Comparison of ENCODE assay signal across 21 cellular contexts in genomic region chr15:99956820-99957641, GRCh38.
DNase-seq lines count a peak whose midpoint lies in the region; ATAC-seq and TF ChIP-seq lines count a peak whose summit lies in the region.
"Had no signal": no experiment of that assay in that cellular context is flagged by ENCODE, and none has a peak within 500 bp of the region (broad histone marks: within the 10 kb centered on the region; RNA-seq: fewer than 3 reads in every experiment).

No MANE protein-coding gene starts in this region.

- TF ChIP-seq POLR2A in spleen (IDR thresholded peaks at IDR 0.05) (no peak), transverse colon (IDR thresholded peaks at IDR 0.05) (no peak)

- no peak for TF ChIP-seq EP300 in transverse colon (IDR thresholded peaks at IDR 0.05; ENCODE audit: low read depth)

- H3K27ac ChIP-seq in spleen (no peak overlapping the region), transverse colon (no peak overlapping the region)
- H3K27ac ChIP-seq: 22Rv1, upper lobe of right lung had no signal

- peak; percentile 3 for DNase-seq in activated CD4-positive, alpha-beta T cell treated with anti-CD3 and anti-CD28 coated beads for 1 hour
- DNase-seq in activated CD4-positive, alpha-beta T cell treated with anti-CD3 and anti-CD28 coated beads, Interleukin-2, amount 10 ng/mL, durations not matched to agents 24 days and 14 days: no peak
- DNase-seq in activated CD8-positive, alpha-beta memory T cell treated with anti-CD3 and anti-CD28 coated beads, Interleukin-2, amount 50 U/mL, for 4 hours: peak; percentile 3
- peak; percentile 31 for DNase-seq in left lobe of liver (ENCODE audit: low spot score)
- DNase-seq in spleen: peak; percentile 50
- DNase-seq in transverse colon: no peak
- no peak for DNase-seq in omental fat pad (ENCODE audit: low spot score)
- DNase-seq: activated CD4-positive, alpha-beta T cell treated with anti-CD3 and anti-CD28 coated beads, Interleukin-2, amount 50 U/mL, for 1 hour; activated naive CD4-positive, alpha-beta T cell treated with anti-CD3 and anti-CD28 coated beads, Interleukin-2, amount 50 U/mL, for 16 hours; left ventricle myocardium superior; NCI-H1092; NCI-H1694 treated with DMSO at 0.1 percent for 48 hours; stimulated activated naive B cell treated with anti-CD40 and anti-IgM and Interleukin-4, amounts not matched to agents 10 μg/mL and 1 μg/mL and 100 μg/mL, for 72 hours; substantia nigra; T-cell; upper lobe of right lung had no signal

- no peaks in the 10 kb centered on the region for H3K36me3 ChIP-seq in spleen
- H3K36me3 ChIP-seq in transverse colon: no peaks in the 10 kb centered on the region
- H3K36me3 ChIP-seq: upper lobe of right lung had no signal

- in situ Hi-C loops in transverse colon (cut with MboI; ENCODE audit: low pct_ligation_motif_present in 1 of 4, low pct_unique_long_range_greater_than_20kb in 1 of 4, low sequenced_read_pairs in 3 of 4): loop anchor here in 1 of 4 donors (10.0 kb wide), 1 partner anchor 368 kb away; no protein-coding TSS in a partner anchor

- no peak overlapping the region for H3K4me3 ChIP-seq in spleen
- H3K4me3 ChIP-seq in transverse colon: no peak overlapping the region
- H3K4me3 ChIP-seq: upper lobe of right lung had no signal

- H3K4me3 Mint-ChIP-seq in activated CD4-positive, alpha-beta T cell treated with anti-CD3 and anti-CD28 coated beads, Interleukin-2, amount 10 ng/mL, durations not matched to agents 24 days and 14 days: no peak overlapping the region
- H3K4me3 Mint-ChIP-seq: brain; CD14-positive monocyte; mesothelial cell of epicardium; stimulated activated naive B cell treated with anti-CD40 and anti-IgM and Interleukin-4, amounts not matched to agents 10 μg/mL and 1 μg/mL and 100 μg/mL, for 72 hours had no signal

- no peaks in the 10 kb centered on the region for H3K9me3 Mint-ChIP-seq in activated CD4-positive, alpha-beta T cell treated with anti-CD3 and anti-CD28 coated beads, Interleukin-2, amount 10 ng/mL, durations not matched to agents 24 days and 14 days
- H3K9me3 Mint-ChIP-seq: mesothelial cell of epicardium, T-cell had no signal

- ATAC-seq in left lobe of liver: no peak
- ATAC-seq in omental fat pad (ENCODE audit: low FRiP score): no peak
- ATAC-seq in HG02678 (IDR thresholded peaks at IDR 0.05; ENCODE audit: unreplicated experiment): no peak
- ATAC-seq: left ventricle myocardium superior; stimulated activated naive B cell treated with anti-CD40 and anti-IgM and Interleukin-4, amounts not matched to agents 10 μg/mL and 1 μg/mL and 100 μg/mL, for 72 hours; T-cell; upper lobe of right lung had no signal

- intact Hi-C loops in activated CD4-positive, alpha-beta T cell treated with anti-CD3 and anti-CD28 coated beads, Interleukin-2, amount 10 ng/mL, durations not matched to agents 24 days and 14 days (cut with micrococcal nuclease): no loop called here
- intact Hi-C loops in spleen (cut with DNase I; ENCODE audit: low total_unique reads) (no loop called here), transverse colon (cut with DNase I; ENCODE audit: low total_unique reads) (no loop called here)

- H3K9me3 ChIP-seq in spleen (no peaks in the 10 kb centered on the region), transverse colon (no peaks in the 10 kb centered on the region)
- H3K9me3 ChIP-seq: upper lobe of right lung had no signal

- no peak overlapping the region for H3K27ac Mint-ChIP-seq in activated CD4-positive, alpha-beta T cell treated with anti-CD3 and anti-CD28 coated beads, Interleukin-2, amount 10 ng/mL, durations not matched to agents 24 days and 14 days
- H3K27ac Mint-ChIP-seq: brain; CD14-positive monocyte; mesothelial cell of epicardium; stimulated activated naive B cell treated with anti-CD40 and anti-IgM and Interleukin-4, amounts not matched to agents 10 μg/mL and 1 μg/mL and 100 μg/mL, for 72 hours; T-cell had no signal

- WGBS in spleen, 5 donors: 87 to 94% (median 89%) methylated on average over 19 of the region's 19 CpGs
- 86 to 90% methylated on average over 4 to 19 of the region's 19 CpGs for WGBS in transverse colon (ENCODE audit: low coverage in 1 of 2), 2 donors

- TF ChIP-seq CTCF in spleen (IDR thresholded peaks at IDR 0.05 in 8 of 11, conservative IDR thresholded peaks at IDR 0.05 in 3 of 11): no peak
- TF ChIP-seq CTCF in transverse colon (IDR thresholded peaks at IDR 0.05): no peak
- TF ChIP-seq CTCF in omental fat pad (IDR thresholded peaks at IDR 0.05): no peak

- H3K36me3 Mint-ChIP-seq in activated CD4-positive, alpha-beta T cell treated with anti-CD3 and anti-CD28 coated beads, Interleukin-2, amount 10 ng/mL, durations not matched to agents 24 days and 14 days (ENCODE audit: low read depth): no peaks in the 10 kb centered on the region
- H3K36me3 Mint-ChIP-seq: brain; CD14-positive monocyte; mesothelial cell of epicardium; stimulated activated naive B cell treated with anti-CD40 and anti-IgM and Interleukin-4, amounts not matched to agents 10 μg/mL and 1 μg/mL and 100 μg/mL, for 72 hours had no signal

- H3K27me3 ChIP-seq in spleen (replicated peaks in 1 of 7) (peaks cover 0 to 10% (median 0%) of the 10 kb centered on the region in 7 donors), transverse colon (peaks cover 11% of the 10 kb centered on the region)
- H3K27me3 ChIP-seq: upper lobe of right lung had no signal

- H3K4me1 ChIP-seq in spleen (peaks cover 0 to 14% (median 1%) of the 10 kb centered on the region in 6 donors), transverse colon (peaks cover 0 to 10% (median 0%) of the 10 kb centered on the region in 4 donors)
- H3K4me1 ChIP-seq: upper lobe of right lung had no signal

- H3K27me3 Mint-ChIP-seq in activated CD4-positive, alpha-beta T cell treated with anti-CD3 and anti-CD28 coated beads, Interleukin-2, amount 10 ng/mL, durations not matched to agents 24 days and 14 days: peaks cover 9% of the 10 kb centered on the region

- peaks cover 7% of the 10 kb centered on the region for H3K4me1 Mint-ChIP-seq in activated CD4-positive, alpha-beta T cell treated with anti-CD3 and anti-CD28 coated beads, Interleukin-2, amount 10 ng/mL, durations not matched to agents 24 days and 14 days
- H3K4me1 Mint-ChIP-seq: CD14-positive monocyte; stimulated activated naive B cell treated with anti-CD40 and anti-IgM and Interleukin-4, amounts not matched to agents 10 μg/mL and 1 μg/mL and 100 μg/mL, for 72 hours had no signal

Comparison
In these comparisons a context has a peak if more than half of its experiments do, and no peak if none do; other contexts are left out.
1. DNase-seq: peak in activated CD4-positive, alpha-beta T cell treated with anti-CD3 and anti-CD28 coated beads for 1 hour (single experiment), activated CD8-positive, alpha-beta memory T cell treated with anti-CD3 and anti-CD28 coated beads, Interleukin-2, amount 50 U/mL, for 4 hours (single experiment), left lobe of liver (single experiment) and spleen (single experiment); none in activated CD4-positive, alpha-beta T cell treated with anti-CD3 and anti-CD28 coated beads, Interleukin-2, amount 10 ng/mL, durations not matched to agents 24 days and 14 days (single experiment), transverse colon (single experiment) and omental fat pad (single experiment).